2 cellular contexts compared by ENCODE assay signal in genomic region chr12:113297621-113298471, GRCh38.
TF ChIP-seq lines count a peak whose summit lies in the region.

No MANE protein-coding gene starts in this region.

TF ChIP-seq in K562, 482 proteins besides CTCF, POLR2A, EP300 and RAD21 (continued from another document):
- TF ChIP-seq GATA2 (CRISPR knock-in tag; IDR thresholded peaks at IDR 0.05) (no peak), MAFF (IDR thresholded peaks at IDR 0.05; ENCODE audit: low read length) (no peak), KAT8 (IDR thresholded peaks at IDR 0.05; ENCODE audit: low read depth) (no peak), MXI1 (IDR thresholded peaks at IDR 0.05; ENCODE audit: low read depth, low read length) (no peak), CBX5 (IDR thresholded peaks at IDR 0.05; ENCODE audit: borderline replicate concordance, low read depth) (no peak), CEBPB (tag; IDR thresholded peaks at IDR 0.05) (peak; percentile 63), POLR2AphosphoS5 (IDR thresholded peaks at IDR 0.05; ENCODE audit: control insufficient read depth, insufficient read depth, low read depth, low read length) (0 out of 2 replicates have a peak, but pooled peaks have one; percentile 2)

TF ChIP-seq in liver, 16 proteins besides CTCF, POLR2A, EP300 and RAD21 (continued from another document):
- no peak for TF ChIP-seq REST (IDR thresholded peaks at IDR 0.05)
- TF ChIP-seq NR2F2 (IDR thresholded peaks at IDR 0.05): peak; percentile 9
